Comparison of ENCODE assay signal across 10 cellular contexts in the genomic region with DNA sequence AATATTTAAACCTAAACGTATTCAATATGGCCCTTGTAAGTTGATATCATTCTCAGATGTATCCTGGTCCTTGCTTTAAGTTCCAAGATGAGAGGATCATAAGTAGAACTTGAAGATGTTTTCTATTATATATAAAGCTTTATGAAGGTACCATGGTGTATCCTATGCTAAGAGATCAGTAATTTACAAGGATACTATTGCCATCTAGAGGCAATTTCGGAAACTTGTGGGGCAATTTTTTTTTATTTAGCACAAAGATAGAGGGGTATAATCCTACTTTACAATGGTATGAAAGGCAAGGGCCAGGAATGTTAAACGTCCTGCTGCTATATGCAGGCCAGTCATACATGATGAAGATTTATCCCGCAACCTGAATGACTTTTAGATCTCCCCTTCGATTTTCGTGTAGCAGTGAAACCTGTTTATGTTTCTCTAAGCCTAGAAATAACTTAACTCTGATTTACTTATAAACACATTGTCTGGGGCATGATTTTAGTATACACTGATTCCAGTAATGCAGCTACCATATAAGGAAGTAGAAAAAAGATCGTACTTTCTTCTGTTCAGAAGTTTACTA. TPM values are rescaled to one million over a fixed set of nuclear protein-coding genes. Genes with fewer than 3 reads are reported as not detected.
DNase-seq lines count a peak whose midpoint lies in the region; ATAC-seq and TF ChIP-seq lines count a peak whose summit lies in the region.
"Had no signal": no experiment of that assay in that cellular context is flagged by ENCODE, and none has a peak within 500 bp of the region (broad histone marks: within the 10 kb centered on the region; RNA-seq: fewer than 3 reads in every experiment).

No MANE protein-coding gene starts in this region.

- H3K27ac Mint-ChIP-seq in activated T-cell treated with anti-CD3 and anti-CD28 coated beads, Interleukin-2, amount 50 U/mL, for 24 hours = no peak overlapping the region

- TF ChIP-seq CTCF in dorsolateral prefrontal cortex (IDR thresholded peaks at IDR 0.05 in 54 of 56, conservative IDR thresholded peaks at IDR 0.05 in 2 of 56; ENCODE audit: low read depth in 1 of 56, partially characterized antibody in 56 of 56) = peak in 55 of 56 donors; percentile 51 to 84 (median 66)

- intact Hi-C loops in dorsolateral prefrontal cortex (cut with DNase I) = loop anchor here in 1 of 2 donors (2.0 kb wide), 1 partner anchor 126 kb away; no protein-coding TSS in a partner anchor

- H3K4me3 Mint-ChIP-seq in activated T-cell treated with anti-CD3 and anti-CD28 coated beads, Interleukin-2, amount 50 U/mL, for 24 hours = no peak overlapping the region

- ATAC-seq in GM19043 (IDR thresholded peaks at IDR 0.05; ENCODE audit: low read depth, unreplicated experiment) (peak; percentile 68), HG03460 (IDR thresholded peaks at IDR 0.05; ENCODE audit: unreplicated experiment) (peak; percentile 72)

- peaks cover 2% of the 10 kb centered on the region for H3K27me3 Mint-ChIP-seq in activated T-cell treated with anti-CD3 and anti-CD28 coated beads, Interleukin-2, amount 50 U/mL, for 24 hours

- H3K4me3 ChIP-seq in dorsolateral prefrontal cortex = no peak overlapping the region

- no peaks in the 10 kb centered on the region for H3K9me3 Mint-ChIP-seq in activated T-cell treated with anti-CD3 and anti-CD28 coated beads, Interleukin-2, amount 50 U/mL, for 24 hours

- H3K36me3 Mint-ChIP-seq in activated T-cell treated with anti-CD3 and anti-CD28 coated beads, Interleukin-2, amount 50 U/mL, for 24 hours (ENCODE audit: low read depth) = no peaks in the 10 kb centered on the region

- no peaks in the 10 kb centered on the region for H3K4me1 Mint-ChIP-seq in activated T-cell treated with anti-CD3 and anti-CD28 coated beads, Interleukin-2, amount 50 U/mL, for 24 hours (ENCODE audit: low read depth)

- no peaks in the 10 kb centered on the region for H3K27me3 ChIP-seq in dorsolateral prefrontal cortex

- H3K27ac ChIP-seq in dorsolateral prefrontal cortex = no peak overlapping the region

- DNase-seq in COLO829 (ENCODE audit: low spot score) (peak; percentile 66), NCI-H526 treated with DMSO at 0.1 percent for 48 hours (lab: John Stamatoyannopoulos, UW) (peak; percentile 39), dorsolateral prefrontal cortex (no peak), myocyte (ENCODE audit: low read depth) (peak; percentile 65), islet precursor cell (no peak)
- no peak for DNase-seq in activated T-cell treated with anti-CD3 and anti-CD28 coated beads, Interleukin-2, amount 50 U/mL, for 24 hours

RNA-seq across cellular contexts. Expression of gene SLC25A31, which starts 2.5 kb away (rescaled TPM):
- total RNA-seq in dorsolateral prefrontal cortex = under 1 TPM in 17 of 120 experiments, not detected in 103; 0.25 to 0.55 (median 0.37) TPM
- total RNA-seq in myocyte = not detected in 2 replicates
- polyA plus RNA-seq in myocyte (2012) = not detected
- total RNA-seq: skeletal muscle tissue; T-helper 1 cell treated with Interleukin-12 subunit alpha and Interleukin-12 subunit beta and Interleukin-4 antibody, amounts not matched to agents 30 ng/mL and 1 ng/mL, for 36 hours had no signal

RNA-seq across cellular contexts. Expression of gene HSPA4L, which starts 49.4 kb away (rescaled TPM):
- total RNA-seq in dorsolateral prefrontal cortex (100 to 1,000 TPM in 7 of 120 experiments, 10 to 100 TPM in 113; 22.6 to 133 (median 58.3) TPM), myocyte (11.6 and 18.1 TPM in 2 replicates)
- polyA plus RNA-seq in myocyte (2012) = 3.0 TPM

Comparison
In these comparisons a context has a peak if more than half of its experiments do, and no peak if none do; other contexts are left out.
1. DNase-seq: peak in COLO829 (single experiment), NCI-H526 treated with DMSO at 0.1 percent for 48 hours (single experiment) and myocyte (single experiment); none in dorsolateral prefrontal cortex (0 of 10), islet precursor cell (single experiment) and activated T-cell treated with anti-CD3 and anti-CD28 coated beads, Interleukin-2, amount 50 U/mL, for 24 hours (single experiment).